Comparison of ENCODE assay signal across 25 cellular contexts in the genomic region with DNA sequence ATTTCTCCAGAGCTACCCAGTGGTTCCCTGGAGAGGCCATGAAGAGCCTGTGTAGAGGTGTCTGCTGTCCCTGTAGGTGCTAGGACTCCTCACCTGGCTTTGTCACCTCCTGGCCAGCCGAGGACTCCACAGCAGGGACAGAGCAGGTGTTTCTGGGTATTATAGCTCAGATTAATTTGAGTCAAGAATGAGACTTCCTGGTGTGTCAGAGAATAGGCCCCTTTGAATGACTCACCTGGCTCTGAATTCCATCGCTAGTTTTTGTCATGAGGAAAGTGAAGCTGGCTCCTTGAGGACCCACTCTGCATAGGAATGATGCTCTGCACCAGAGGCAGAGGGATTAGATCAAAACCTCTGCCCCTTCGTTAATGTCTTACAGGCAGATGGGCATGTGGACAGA.
A peak's percentile ranks its signal among the peaks of the same experiment; 100 is the strongest.
DNase-seq lines count a peak whose midpoint lies in the region; ATAC-seq and TF ChIP-seq lines count a peak whose summit lies in the region.
"Had no signal": no experiment of that assay in that cellular context is flagged by ENCODE, and none has a peak within 500 bp of the region (broad histone marks: within the 10 kb centered on the region; RNA-seq: fewer than 3 reads in every experiment).

No MANE protein-coding gene starts in this region.

- H3K4me3 ChIP-seq in HCT116 (replicated peaks in 1 of 2; ENCODE audit: low read depth in 1 of 2, low read length in 2 of 2) (no peak overlapping the region), spleen (no peak overlapping the region)
- H3K4me3 ChIP-seq: A549, heart left ventricle, right atrium auricular region, tibial nerve had no signal

- H3K9me3 ChIP-seq in HCT116 (ENCODE audit: control insufficient read depth in 1 of 2, insufficient read depth in 1 of 2, low read depth in 1 of 2, low read length in 2 of 2): no peaks in the 10 kb centered on the region
- no peaks in the 10 kb centered on the region for H3K9me3 ChIP-seq in spleen
- H3K9me3 ChIP-seq: A549, heart left ventricle, right atrium auricular region, tibial nerve had no signal

- peaks cover 3 to 14% of the 10 kb centered on the region in 2 experiments; a peak in 1 of 4 replicates for H3K4me1 ChIP-seq in HCT116 (ENCODE audit: control insufficient read depth in 1 of 2, insufficient read depth in 2 of 2, low read length in 2 of 2)
- H3K4me1 ChIP-seq in spleen: no peaks in the 10 kb centered on the region
- H3K4me1 ChIP-seq: heart left ventricle, right atrium auricular region, tibial nerve had no signal

- no TSS peak for BruUV-seq in HCT116 (replicated peaks; lab: Mats Ljungman, UMichigan)

- H2AFZ ChIP-seq in HCT116 (ENCODE audit: low read depth, low read length, poor library complexity, severe bottlenecking): no peak overlapping the region

- WGBS in spleen, 5 donors: 58 to 84% (median 83%) methylated on average over 3 of the region's 3 CpGs

- intact Hi-C loops in HCT116 (cut with micrococcal nuclease): no loop called here
- intact Hi-C loops in cardiac septum (cut with DNase I): loop anchor here (10.0 kb wide), 1 partner anchor 299 kb away; no protein-coding TSS in a partner anchor
- intact Hi-C loops in spleen (cut with DNase I; ENCODE audit: low total_unique reads): no loop called here

- H3K79me2 ChIP-seq in HCT116 (ENCODE audit: insufficient read depth, low read length): no peaks in the 10 kb centered on the region

- H3K9ac ChIP-seq in HCT116 (ENCODE audit: low read length): no peak overlapping the region

- H3K36me3 ChIP-seq in HCT116 (ENCODE audit: control insufficient read depth in 1 of 2, insufficient read depth in 2 of 2, low read length in 2 of 2) (no peaks in the 10 kb centered on the region), spleen (no peaks in the 10 kb centered on the region)
- H3K36me3 ChIP-seq: heart left ventricle, right atrium auricular region, tibial nerve had no signal

- TF ChIP-seq CTCF in HCT116 (IDR thresholded peaks at IDR 0.05 in 2 of 3, conservative IDR thresholded peaks at IDR 0.05 in 1 of 3; ENCODE audit: borderline replicate concordance in 1 of 3, insufficient read depth in 1 of 3, low read depth in 2 of 3, low read length in 2 of 3) (no peak), RWPE1 (conservative IDR thresholded peaks at IDR 0.05; ENCODE audit: low read depth) (no peak), GM10248 (IDR thresholded peaks at IDR 0.05; ENCODE audit: control extremely low read depth, extremely low read depth, low read depth, missing control alignments) (no peak), GM10266 (IDR thresholded peaks at IDR 0.05; ENCODE audit: control insufficient read depth, insufficient read depth, low read depth, missing control alignments) (no peak), spleen (IDR thresholded peaks at IDR 0.05 in 8 of 11, conservative IDR thresholded peaks at IDR 0.05 in 3 of 11) (no peak)

- no peaks in the 10 kb centered on the region for H3K9me2 ChIP-seq in HCT116 (ENCODE audit: insufficient read depth)

- POLR2A ChIA-PET in HCT116 (lab: Charles Lee): interaction anchor here (1.0 kb wide), 1 partner anchor 219 kb away, joined by 3 read pairs; no protein-coding TSS in a partner anchor
- POLR2A ChIA-PET in RWPE1 (lab: Yijun Ruan, JAX; ENCODE audit: low non-redundant PET): no interaction called here
- POLR2A ChIA-PET in GM10248 (lab: Yijun Ruan, JAX): no interaction called here

- H3K27ac ChIP-seq in HCT116 (ENCODE audit: low read depth, low read length) (no peak overlapping the region), RWPE1 (no peak overlapping the region), spleen (no peak overlapping the region)
- H3K27ac ChIP-seq: A549, heart left ventricle, right atrium auricular region, tibial nerve had no signal

- TF ChIP-seq RAD21 in HCT116 (IDR thresholded peaks at IDR 0.05; ENCODE audit: low read depth): no peak

- peak; percentile 57 for ATAC-seq in HCT116
- ATAC-seq: A549; CD8-positive, alpha-beta T cell; heart left ventricle; WTC11 had no signal

- peak; percentile 66 for DNase-seq in 8988T
- peak; percentile 12 for DNase-seq in HCT116 (ENCODE audit: low read depth, low spot score)
- DNase-seq in RWPE1 (ENCODE audit: low spot score): peak; percentile 12
- DNase-seq in glomerular visceral epithelial cell (ENCODE audit: extremely low spot score): peak; percentile 9
- no peak for DNase-seq in GM10248 (ENCODE audit: extremely low spot score)
- no peak for DNase-seq in GM10266 (ENCODE audit: extremely low spot score)
- DNase-seq in cardiac septum (ENCODE audit: low spot score): no peak
- DNase-seq in spleen: no peak
- DNase-seq: activated CD4-positive, alpha-beta T cell treated with anti-CD3 and anti-CD28 coated beads, Interleukin-2, amount 10 ng/mL, durations not matched to agents 7 days and 5 days; activated T-cell treated with anti-CD3 and anti-CD28 coated beads, Interleukin-2, amount 50 U/mL, for 48 hours; AML-193; CD8-positive, alpha-beta T cell; DMS153; effector CD4-positive, alpha-beta T cell; heart left ventricle; IMR-90; NCI-H1105; NCI-H2081; NCI-H226; NCI-H748 treated with DMSO at 0.1 percent for 48 hours; T1000 had no signal

- H3K4me2 ChIP-seq in HCT116 (ENCODE audit: low read length): 0 out of 2 replicates have a peak overlapping the region, but pooled peaks have one; percentile 0
- H3K4me2 ChIP-seq: A549 had no signal

- CTCF ChIA-PET in HCT116 (lab: Charles Lee) (no interaction called here), RWPE1 (lab: Yijun Ruan, JAX) (no interaction called here), GM10248 (lab: Yijun Ruan, JAX) (interaction anchor here (0.9 to 1.3 kb wide), 3 partner anchors 12 to 40 kb away, joined by 3 read pairs; no protein-coding TSS in a partner anchor)

- no peaks in the 10 kb centered on the region for H4K20me1 ChIP-seq in HCT116 (ENCODE audit: insufficient read depth)

- no peak for TF ChIP-seq POLR2A in HCT116 (IDR thresholded peaks at IDR 0.05; ENCODE audit: borderline replicate concordance, extremely low read depth, insufficient read depth, insufficient read length)
- no peak for TF ChIP-seq POLR2A in spleen (IDR thresholded peaks at IDR 0.05)

- H3K27me3 ChIP-seq in HCT116 (ENCODE audit: insufficient read depth, low read length) (no peaks in the 10 kb centered on the region), spleen (replicated peaks in 1 of 7) (peaks cover 0 to 16% (median 0%) of the 10 kb centered on the region in 7 donors)
- H3K27me3 ChIP-seq: right atrium auricular region, tibial nerve had no signal

- RAD21 ChIA-PET in HCT116 (lab: Charles Lee; ENCODE audit: low non-redundant PET in 1 of 2, low total read pairs in 2 of 2, uncharacterized antibody in 2 of 2, unreplicated experiment in 2 of 2): no interaction called here

TF ChIP-seq in HCT116, 20 proteins besides CTCF, POLR2A, EP300 and RAD21:
- TF ChIP-seq CEBPB (IDR thresholded peaks at IDR 0.05; ENCODE audit: low read depth) (no peak), SRF (IDR thresholded peaks at IDR 0.05; ENCODE audit: low read depth) (no peak), MAX (IDR thresholded peaks at IDR 0.05) (peak; percentile 50; the same call in 1 of the 2 replicates), FOSL1 (IDR thresholded peaks at IDR 0.05; ENCODE audit: low read depth) (peak; percentile 44; the same call in 1 of the 2 replicates), ELF1 (IDR thresholded peaks at IDR 0.05; ENCODE audit: borderline replicate concordance, low read depth) (0 out of 2 replicates have a peak, but pooled peaks have one; percentile 31), YY1 (IDR thresholded peaks at IDR 0.05; ENCODE audit: extremely low read depth, insufficient replicate concordance, low read depth, low read length) (no peak), JUND (IDR thresholded peaks at IDR 0.05) (0 out of 2 replicates have a peak, but pooled peaks have one; percentile 38)

Comparison
In these comparisons a context has a peak if more than half of its experiments do, and no peak if none do; other contexts are left out.
1. DNase-seq: peak in 8988T (single experiment), HCT116 (single experiment), RWPE1 (single experiment) and glomerular visceral epithelial cell (single experiment); none in GM10248 (single experiment), GM10266 (single experiment), cardiac septum (single experiment) and spleen (single experiment).